13 cellular contexts compared by ENCODE assay signal in the genomic region with DNA sequence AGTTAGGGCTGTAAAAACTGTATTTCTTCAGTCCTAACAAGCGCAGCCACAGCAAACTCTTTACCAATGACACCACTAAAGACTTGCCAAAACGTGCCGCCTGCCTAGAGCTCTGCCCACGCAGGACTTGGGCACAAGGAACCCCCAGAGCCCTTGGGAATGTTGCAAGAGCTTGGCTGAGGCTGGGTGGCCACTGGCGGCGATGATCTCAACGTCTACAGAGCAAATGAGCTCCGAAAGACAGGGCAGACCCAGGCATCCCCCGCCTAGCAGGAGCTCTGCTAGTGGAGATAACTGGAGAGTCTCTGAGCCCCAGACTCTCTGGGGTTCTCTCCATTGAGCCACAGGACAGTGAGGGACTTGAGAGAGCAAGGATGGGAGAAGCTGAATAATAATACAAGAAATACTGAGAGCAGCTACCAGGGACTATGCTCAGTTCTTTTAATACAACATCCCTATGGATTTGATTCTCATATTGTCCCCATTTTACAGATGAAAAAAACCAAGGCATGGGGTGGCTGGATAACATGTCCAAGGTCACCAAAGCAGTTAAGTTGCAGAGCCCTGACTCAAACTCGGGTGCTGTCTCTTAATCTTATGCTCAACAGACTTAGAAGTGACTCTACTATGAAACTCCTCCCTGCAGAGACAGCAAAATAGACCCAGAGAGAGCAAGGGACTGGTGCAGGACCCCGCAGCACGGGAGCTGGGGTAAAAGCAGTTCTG. TPM values are rescaled to one million over a fixed set of nuclear protein-coding genes. Genes with fewer than 3 reads are reported as not detected.
DNase-seq lines count a peak whose midpoint lies in the region; TF ChIP-seq lines count a peak whose summit lies in the region.
"Had no signal": no experiment of that assay in that cellular context is flagged by ENCODE, and none has a peak within 500 bp of the region (broad histone marks: within the 10 kb centered on the region; RNA-seq: fewer than 3 reads in every experiment).

No MANE protein-coding gene starts in this region.

- no peaks in the 10 kb centered on the region for H3K9me3 ChIP-seq in AG04450 (ENCODE audit: control insufficient read depth, insufficient read depth, low read length)

- no peaks in the 10 kb centered on the region for H3K36me3 Mint-ChIP-seq in mesothelial cell of epicardium
- H3K36me3 Mint-ChIP-seq: naive thymus-derived CD8-positive, alpha-beta T cell had no signal

- POLR2A ChIA-PET in AG04450 (lab: Yijun Ruan, JAX) = interaction anchor here (0.6 to 2.7 kb wide), 4 partner anchors 10 to 121 kb away, joined by 3 to 12 read pairs (median 6); no protein-coding TSS in a partner anchor

- H3K4me3 Mint-ChIP-seq in mesothelial cell of epicardium = no peak overlapping the region
- H3K4me3 Mint-ChIP-seq: GM23338; naive thymus-derived CD8-positive, alpha-beta T cell had no signal

- no peak for TF ChIP-seq CTCF in AG04450 (IDR thresholded peaks at IDR 0.05; ENCODE audit: low read depth, low read length)
- TF ChIP-seq CTCF in choroid plexus epithelial cell (conservative IDR thresholded peaks at IDR 0.05; ENCODE audit: low read depth, low read length) = no peak
- no peak for TF ChIP-seq CTCF in mesothelial cell of epicardium (IDR thresholded peaks at IDR 0.05; ENCODE audit: unreplicated experiment)
- no peak for TF ChIP-seq CTCF in GM10266 (IDR thresholded peaks at IDR 0.05; ENCODE audit: control insufficient read depth, insufficient read depth, low read depth, missing control alignments)

- CTCF ChIA-PET in AG04450 (lab: Charles Lee) = interaction anchor here (1.2 kb wide), 1 partner anchor 15 kb away, joined by 3 read pairs; no protein-coding TSS in a partner anchor

- peaks cover 57% of the 10 kb centered on the region for H3K4me1 Mint-ChIP-seq in mesothelial cell of epicardium

- no peaks in the 10 kb centered on the region for H3K27me3 ChIP-seq in AG04450 (ENCODE audit: control insufficient read depth, insufficient read depth, low read length)

- H3K27ac ChIP-seq in AG04450 (ENCODE audit: low read depth, low read length) = peak overlapping the region; percentile 82

- H3K27ac Mint-ChIP-seq in mesothelial cell of epicardium = peak overlapping the region; percentile 27
- H3K27ac Mint-ChIP-seq: naive thymus-derived CD8-positive, alpha-beta T cell had no signal

- H3K4me3 ChIP-seq in AG04450 (ENCODE audit: low read depth, low read length) = no peak overlapping the region
- H3K4me3 ChIP-seq in choroid plexus epithelial cell (ENCODE audit: low read depth, low read length) = no peak overlapping the region
- H3K4me3 ChIP-seq: GM23338 had no signal

- no peaks in the 10 kb centered on the region for H3K27me3 Mint-ChIP-seq in mesothelial cell of epicardium (ENCODE audit: low read depth)

- no peaks in the 10 kb centered on the region for H3K9me3 Mint-ChIP-seq in mesothelial cell of epicardium
- H3K9me3 Mint-ChIP-seq: GM23338; naive thymus-derived CD8-positive, alpha-beta T cell had no signal

- DNase-seq in AG04450 (ENCODE audit: low read depth, low spot score) (no peak), NCI-H226 (peak; percentile 57), choroid plexus epithelial cell (ENCODE audit: low read depth) (peak; percentile 72), mesothelial cell of epicardium (ENCODE audit: low spot score in 2 of 2, unreplicated experiment in 2 of 2) (no peak), GM10266 (ENCODE audit: extremely low spot score) (no peak), T1000 (lab: John Stamatoyannopoulos, UW) (no peak)
- no peak for DNase-seq in activated naive CD4-positive, alpha-beta T cell (lab: John Stamatoyannopoulos, UW)
- DNase-seq in activated CD4-positive, alpha-beta T cell treated with anti-CD3 and anti-CD28 coated beads for 1 hour = no peak
- DNase-seq: activated effector memory CD4-positive, alpha-beta T cell treated with anti-CD3 and anti-CD28 coated beads, Interleukin-2, amount 50 U/mL, for 16 hours; GF-D8; stimulated activated CD4-positive, alpha-beta T cell treated with anti-CD3 and anti-CD28 coated beads, Interleukin-15, amount 100 ng/mL, for 24 hours had no signal

RNA-seq across cellular contexts. Expression of a gene that starts 32.5 kb away (rescaled TPM):
- 16.7 and 20.3 TPM in 2 replicates for polyA plus RNA-seq in AG04450 (2011; rRNA removed)
- 28.6 and 31.8 TPM in 2 replicates for polyA minus RNA-seq in AG04450 (2011; rRNA and poly(A)+ RNA removed)
- total RNA-seq in mesothelial cell of epicardium = 33.7 to 35.5 TPM (median 35.4 TPM) in 3 replicates

Comparison
In these comparisons a context has a peak if more than half of its experiments do, and no peak if none do; other contexts are left out.
1. DNase-seq: peak in NCI-H226 (single experiment) and choroid plexus epithelial cell (single experiment); none in AG04450 (single experiment), mesothelial cell of epicardium (0 of 2), GM10266 (single experiment), activated naive CD4-positive, alpha-beta T cell (0 of 4), activated CD4-positive, alpha-beta T cell treated with anti-CD3 and anti-CD28 coated beads for 1 hour (single experiment) and T1000 (single experiment).